In genomic region chr20:58737198-58737597, GRCh38 we compare ENCODE assay signal across 31 cellular contexts. TPM values are rescaled to one million over a fixed set of nuclear protein-coding genes. Genes with fewer than 3 reads are reported as not detected.
DNase-seq lines count a peak whose midpoint lies in the region; ATAC-seq, FAIRE-seq and TF ChIP-seq lines count a peak whose summit lies in the region.
"Had no signal": no experiment of that assay in that cellular context is flagged by ENCODE, and none has a peak within 500 bp of the region (broad histone marks: within the 10 kb centered on the region; RNA-seq: fewer than 3 reads in every experiment).

No MANE protein-coding gene starts in this region.

- H3K4me2 ChIP-seq in HepG2 (ENCODE audit: low read depth, low read length) (no peak overlapping the region), A549 (no peak overlapping the region), K562 (ENCODE audit: insufficient read depth, low read length) (no peak overlapping the region)
- H3K4me2 ChIP-seq: BLaER1; BLaER1 treated with 17β-estradiol and CSF1 and Interleukin-3, amounts not matched to agents 10 nM and 100 nM had no signal

- TF ChIP-seq CTCF in HepG2 (CRISPR knock-in tag; IDR thresholded peaks at IDR 0.05) (no peak), right lobe of liver (IDR thresholded peaks at IDR 0.05) (no peak), A549 (IDR thresholded peaks at IDR 0.05) (no peak), K562 (IDR thresholded peaks at IDR 0.05 in 2 of 3, conservative IDR thresholded peaks at IDR 0.05 in 1 of 3; ENCODE audit: insufficient read depth in 2 of 3, low read depth in 1 of 3, low read length in 3 of 3) (no peak)

- no peak for DNase-seq in HepG2 (ENCODE audit: low spot score)
- no peak for DNase-seq in right lobe of liver
- no peak for DNase-seq in A549 (ENCODE audit: low read depth in 1 of 2, low spot score in 1 of 2)
- DNase-seq in K562 (ENCODE audit: extremely low read depth in 1 of 4, low spot score in 3 of 4) = no peak
- DNase-seq: 8988T; ACHN; AML-193; BE2C; C1 segment of cervical spinal cord; Caco-2; Calu3; CD4-positive, alpha-beta memory T cell; CD4-positive, alpha-beta T cell; CD4-positive, CD25-positive, alpha-beta regulatory T cell; CD8-positive, alpha-beta memory T cell; CD8-positive, alpha-beta T cell; COR-L47; DMS 273 treated with DMSO at 0.1 percent for 48 hours; DMS153; DMS53; DMS79; DMS79 treated with DMSO at 0.1 percent for 48 hours; DND-41; EL had no signal

- H3K4me3 ChIP-seq in HepG2 (replicated peaks in 1 of 3; ENCODE audit: insufficient read depth in 1 of 3, low read depth in 2 of 3, low read length in 3 of 3) (no peak overlapping the region), right lobe of liver (no peak overlapping the region), A549 (no peak overlapping the region), K562 (no peak overlapping the region)
- H3K4me3 ChIP-seq: BLaER1; BLaER1 treated with 17β-estradiol and CSF1 and Interleukin-3, amounts not matched to agents 10 nM and 100 nM had no signal

- ATAC-seq in HepG2 = no peak
- no peak for ATAC-seq in right lobe of liver
- ATAC-seq in A549 = no peak
- no peak for ATAC-seq in K562
- no peak for ATAC-seq in GM18867 (IDR thresholded peaks at IDR 0.05; ENCODE audit: unreplicated experiment)
- no peak for ATAC-seq in GM19455 (IDR thresholded peaks at IDR 0.05; ENCODE audit: unreplicated experiment)
- ATAC-seq: CD8-positive, alpha-beta T cell had no signal

- 6% methylated on average over 1 of the region's 1 CpG for WGBS in HepG2 (ENCODE audit: low lambda C conversion rate)
- 33% methylated on average over 1 of the region's 1 CpG for WGBS in right lobe of liver (ENCODE audit: insufficient coverage, low coverage, low lambda C conversion rate, missing lambda C conversion rate)
- WGBS in A549 (ENCODE audit: missing lambda C conversion rate) = 0% methylated on average over 1 of the region's 1 CpG
- 0% methylated on average over 1 of the region's 1 CpG for WGBS in K562 (ENCODE audit: insufficient coverage, low coverage, missing lambda C conversion rate)

- H4K20me1 ChIP-seq in HepG2 (ENCODE audit: insufficient read depth, low read length) (no peaks in the 10 kb centered on the region), K562 (replicated peaks; ENCODE audit: control insufficient read depth, insufficient read depth, low read length) (no peaks in the 10 kb centered on the region)
- H4K20me1 ChIP-seq: BLaER1; BLaER1 treated with 17β-estradiol and CSF1 and Interleukin-3, amounts not matched to agents 10 nM and 100 nM had no signal

- no peak overlapping the region for H3K27ac ChIP-seq in HepG2 (ENCODE audit: extremely low read length, insufficient read depth, low read length)
- no peak overlapping the region for H3K27ac ChIP-seq in right lobe of liver
- no peak overlapping the region for H3K27ac ChIP-seq in A549
- no peak overlapping the region for H3K27ac ChIP-seq in K562 (ENCODE audit: extremely low read depth, low read depth, low read length)
- H3K27ac ChIP-seq: 22Rv1; BLaER1; BLaER1 treated with 17β-estradiol and CSF1 and Interleukin-3, amounts not matched to agents 10 nM and 100 nM; C4-2B had no signal

- TF ChIP-seq EP300 in HepG2 (IDR thresholded peaks at IDR 0.05; ENCODE audit: low read depth in 2 of 2, low read length in 2 of 2) (no peak), HepG2 (CRISPR knock-in tag; IDR thresholded peaks at IDR 0.05; ENCODE audit: borderline replicate concordance) (no peak), A549 (IDR thresholded peaks at IDR 0.05) (no peak), K562 (IDR thresholded peaks at IDR 0.05; ENCODE audit: low read length) (no peak)

- in situ Hi-C loops in HepG2 (cut with HindIII; ENCODE audit: extremely low pct_ligation_motif_present, low pct_unique_long_range_greater_than_20kb) = no loop called here
- in situ Hi-C loops in K562 (cut with MboI) = no loop called here

- CTCF ChIA-PET in HepG2 (lab: Yijun Ruan, JAX; ENCODE audit: low intra/inter-chr PET ratio, low total read pairs) (no interaction called here), A549 (lab: Yijun Ruan, JAX) (no interaction called here), K562 (lab: Yijun Ruan, JAX; ENCODE audit: low intra/inter-chr PET ratio) (no interaction called here)

- H3K9me3 ChIP-seq in HepG2 (ENCODE audit: low read length) (no peaks in the 10 kb centered on the region), right lobe of liver (no peaks in the 10 kb centered on the region), A549 (peaks cover 7% of the 10 kb centered on the region; the same call in 1 of the 3 replicates), K562 (replicated peaks; ENCODE audit: control insufficient read depth, insufficient read depth, low read depth, low read length) (no peaks in the 10 kb centered on the region)
- H3K9me3 ChIP-seq: BE2C; BLaER1; BLaER1 treated with 17β-estradiol and CSF1 and Interleukin-3, amounts not matched to agents 10 nM and 100 nM had no signal

- H3K36me3 ChIP-seq in HepG2 (replicated peaks in 1 of 2; ENCODE audit: control insufficient read depth in 1 of 2, insufficient read depth in 2 of 2, low read length in 2 of 2) (no peaks in the 10 kb centered on the region), right lobe of liver (no peaks in the 10 kb centered on the region), K562 (ENCODE audit: control insufficient read depth, insufficient read depth, low read length) (no peaks in the 10 kb centered on the region)
- H3K36me3 ChIP-seq: BE2C; BLaER1; BLaER1 treated with 17β-estradiol and CSF1 and Interleukin-3, amounts not matched to agents 10 nM and 100 nM had no signal

- TF ChIP-seq POLR2A in HepG2 (IDR thresholded peaks at IDR 0.05; ENCODE audit: insufficient read depth in 1 of 2, low read depth in 2 of 2, low read length in 2 of 2) = no peak
- no peak for TF ChIP-seq POLR2A in right lobe of liver (IDR thresholded peaks at IDR 0.05)
- TF ChIP-seq POLR2A in A549 (IDR thresholded peaks at IDR 0.05; ENCODE audit: low read length) = no peak
- TF ChIP-seq POLR2A in K562 (conservative IDR thresholded peaks at IDR 0.05) = no peak

- no peak for TF ChIP-seq RAD21 in HepG2 (CRISPR knock-in tag; IDR thresholded peaks at IDR 0.05)
- no peak for TF ChIP-seq RAD21 in A549 (conservative IDR thresholded peaks at IDR 0.05 in 1 of 2, IDR thresholded peaks at IDR 0.05 in 1 of 2)
- TF ChIP-seq RAD21 in K562 (CRISPR knock-in tag; conservative IDR thresholded peaks at IDR 0.05 in 1 of 2, IDR thresholded peaks at IDR 0.05 in 1 of 2) = no peak

- BruUV-seq in HepG2 (replicated peaks; lab: Mats Ljungman, UMichigan) = no TSS peak
- BruUV-seq in K562 (replicated peaks; lab: Mats Ljungman, UMichigan) = no TSS peak

- intact Hi-C loops in HepG2 (cut with micrococcal nuclease; ENCODE audit: unreplicated experiment) = no loop called here
- intact Hi-C loops in right lobe of liver (cut with DNase I) = no loop called here
- intact Hi-C loops in K562 (cut with micrococcal nuclease) = no loop called here

- POLR2A ChIA-PET in HepG2 (lab: Yijun Ruan, JAX) = no interaction called here
- POLR2A ChIA-PET in A549 (lab: Yijun Ruan, JAX) = no interaction called here
- POLR2A ChIA-PET in K562 (lab: Yijun Ruan, JAX) = no interaction called here

- no peaks in the 10 kb centered on the region for H3K9me1 ChIP-seq in K562 (ENCODE audit: control insufficient read depth, insufficient read depth, low read length)

- H3K27me3 ChIP-seq in HepG2 (ENCODE audit: control insufficient read depth in 1 of 2, insufficient read depth in 2 of 2, low read length in 2 of 2) (peaks cover 3 to 10% of the 10 kb centered on the region in 2 experiments; a peak in 3 of 5 replicates), right lobe of liver (no peaks in the 10 kb centered on the region), K562 (ENCODE audit: control insufficient read depth in 2 of 2, insufficient read depth in 2 of 2, low read length in 2 of 2) (peaks cover 0 to 15% of the 10 kb centered on the region in 2 experiments; a peak in 1 of 5 replicates)
- H3K27me3 ChIP-seq: BLaER1; BLaER1 treated with 17β-estradiol and CSF1 and Interleukin-3, amounts not matched to agents 10 nM and 100 nM had no signal

- no peak for FAIRE-seq in HepG2 (lab: Jason Lieb, UNC)
- no peak for FAIRE-seq in A549 (lab: Jason Lieb, UNC)
- FAIRE-seq in K562 (lab: Jason Lieb, UNC) = no peak
- FAIRE-seq: D721Med had no signal

- H3K79me2 ChIP-seq in HepG2 (ENCODE audit: insufficient read depth, low read length) (no peaks in the 10 kb centered on the region), K562 (ENCODE audit: control insufficient read depth, insufficient read depth, low read length) (no peaks in the 10 kb centered on the region)

- H3K4me1 ChIP-seq in HepG2 (ENCODE audit: insufficient read depth, low read length) (no peaks in the 10 kb centered on the region), right lobe of liver (no peaks in the 10 kb centered on the region), A549 (no peaks in the 10 kb centered on the region), K562 (replicated peaks in 1 of 2; ENCODE audit: control insufficient read depth in 2 of 2, insufficient read depth in 2 of 2, low read length in 2 of 2) (no peaks in the 10 kb centered on the region)
- H3K4me1 ChIP-seq: BE2C; BLaER1; BLaER1 treated with 17β-estradiol and CSF1 and Interleukin-3, amounts not matched to agents 10 nM and 100 nM; Caco-2 had no signal

- H3K9ac ChIP-seq in HepG2 (ENCODE audit: insufficient read depth, low read depth, low read length) (no peak overlapping the region), K562 (ENCODE audit: insufficient read depth in 1 of 2, low read depth in 2 of 2, low read length in 2 of 2) (no peak overlapping the region)
- H3K9ac ChIP-seq: BLaER1; BLaER1 treated with 17β-estradiol and CSF1 and Interleukin-3, amounts not matched to agents 10 nM and 100 nM had no signal

- no peak overlapping the region for H2AFZ ChIP-seq in HepG2 (ENCODE audit: low read length)
- H2AFZ ChIP-seq in K562 (ENCODE audit: low read depth, low read length) = no peak overlapping the region

RNA-seq across cellular contexts. Expression of gene NPEPL1, which starts 44.6 kb away (rescaled TPM):
- total RNA-seq in HepG2 (2016; rRNA removed; fragmentation: Illumina TruSeq; extraction: Trizol) (0.60 and 4.1 TPM in 2 replicates), right lobe of liver (10 to 100 TPM in 5 of 6 experiments, 1 to 10 TPM in 1; 7.7 to 13.9 (median 10.1) TPM), K562 (2014; rRNA removed) (1.1 and 1.4 TPM in 2 replicates), K562 (2014; rRNA removed; fragmentation: Illumina TruSeq; extraction: Trizol) (0.22 and 0.29 TPM in 2 replicates), K562 (2015; rRNA removed; fragmentation: Illumina TruSeq; extraction: Trizol) (1.7 and 1.9 TPM in 2 replicates), K562 (2021) (2.3 and 3.9 TPM in 2 replicates)
- 3.0 and 3.1 TPM in 2 replicates for total RNA-seq in HepG2 (2016; cell fraction: cytosol; rRNA removed; fragmentation: Illumina TruSeq; extraction: Trizol; ENCODE audit: low read depth)
- total RNA-seq in HepG2 (2016; cell fraction: insoluble cytoplasmic fraction; rRNA removed; fragmentation: Illumina TruSeq; extraction: Trizol) = 0.30 and 4.3 TPM in 2 replicates
- 0.96 and 1.0 TPM in 2 replicates for total RNA-seq in HepG2 (2016; cell fraction: membrane; rRNA removed; fragmentation: Illumina TruSeq; extraction: Trizol)
- 8.0 and 8.6 TPM in 2 replicates for total RNA-seq in HepG2 (2016; cell fraction: nucleus; rRNA removed; fragmentation: Illumina TruSeq; extraction: Trizol)
- polyA plus RNA-seq in HepG2 (2011; rRNA removed) (7.5 and 9.9 TPM in 2 replicates), A549 (2011; rRNA removed) (8.6 and 10.6 TPM in 2 replicates), A549 (2017; fragmentation: RNase III; extraction: RNeasy Plus Mini Kit Qiagen cat#74134 plus additional on column Dnase treatment) (31.5 to 40.3 TPM (median 34.6 TPM) in 3 replicates), K562 (2011; rRNA removed) (0.36 and 1.6 TPM in 2 replicates), K562 (2014; fragmentation: Illumina TruSeq; extraction: Trizol) (0.94 and 1.8 TPM in 2 replicates), K562 (2014; fragmentation: Nextera tagmentation; extraction: Ambion mirVana) (under 1 TPM; 0.04 to 0.07 TPM), K562 (2014; rRNA removed) (5.0 and 5.6 TPM in 2 replicates)
- polyA plus RNA-seq in HepG2 (2011; cell fraction: cytosol; rRNA removed) = 1.3 and 1.9 TPM in 2 replicates
- 184 and 219 TPM in 2 replicates for polyA plus RNA-seq in HepG2 (2011; cell fraction: nucleus; rRNA removed)
- polyA plus RNA-seq in HepG2 (2012) = 16.9 and 23.0 TPM in 2 replicates
- 0.41 and 0.51 TPM in 2 replicates for polyA plus RNA-seq in HepG2 (2016; cell fraction: cytosol; fragmentation: Illumina TruSeq; extraction: Trizol; ENCODE audit: low read depth)
- polyA plus RNA-seq in HepG2 (2016; cell fraction: insoluble cytoplasmic fraction; fragmentation: Illumina TruSeq; extraction: Trizol; ENCODE audit: low read depth) = 0.69 and 1.4 TPM in 2 replicates
- 0.55 and 0.71 TPM in 2 replicates for polyA plus RNA-seq in HepG2 (2016; cell fraction: membrane; fragmentation: Illumina TruSeq; extraction: Trizol; ENCODE audit: low read depth)
- 49.5 and 52.8 TPM in 2 replicates for polyA plus RNA-seq in HepG2 (2016; cell fraction: nucleus; fragmentation: Illumina TruSeq; extraction: Trizol; ENCODE audit: insufficient read depth, low read depth)
- 8.5 and 18.0 TPM in 2 replicates for polyA minus RNA-seq in HepG2 (2011; rRNA and poly(A)+ RNA removed; ENCODE audit: low replicate concordance)
- 0.49 and 0.88 TPM in 2 replicates for polyA minus RNA-seq in HepG2 (2011; cell fraction: cytosol; rRNA and poly(A)+ RNA removed)
- 24.2 and 30.1 TPM in 2 replicates for polyA minus RNA-seq in HepG2 (2011; cell fraction: nucleus; rRNA and poly(A)+ RNA removed)
- 10.2 and 13.4 TPM in 2 replicates for polyA plus RNA-seq in A549 (2012; cell fraction: cytosol; rRNA removed)
- 65.1 and 84.8 TPM in 2 replicates for polyA plus RNA-seq in A549 (2012; cell fraction: nucleus; rRNA removed)
- 11.4 and 13.9 TPM in 2 replicates for polyA minus RNA-seq in A549 (2011; rRNA and poly(A)+ RNA removed)
- total RNA-seq in K562 (2011; cell fraction: chromatin; rRNA removed; ENCODE audit: low replicate concordance) = 5.5 and 12.5 TPM in 2 replicates
- total RNA-seq in K562 (2011; cell fraction: nucleolus; rRNA removed) = 9.0 and 10.3 TPM in 2 replicates
- 6.3 and 7.2 TPM in 2 replicates for total RNA-seq in K562 (2011; cell fraction: nucleoplasm; rRNA removed)
- polyA plus RNA-seq in K562 (2011; cell fraction: cytosol; rRNA removed) = 0.16 and 0.62 TPM in 2 replicates
- polyA plus RNA-seq in K562 (2011; cell fraction: nucleus; rRNA removed) = 23.5 and 26.4 TPM in 2 replicates
- polyA plus RNA-seq in K562 (2012) = 3.4 and 7.1 TPM in 2 replicates
- polyA minus RNA-seq in K562 (2011; rRNA and poly(A)+ RNA removed) = 0.21 and 0.27 TPM in 2 replicates
- 0.95 and 1.0 TPM in 2 replicates for polyA minus RNA-seq in K562 (2011; cell fraction: cytosol; rRNA and poly(A)+ RNA removed)
- 3.3 and 4.0 TPM in 2 replicates for polyA minus RNA-seq in K562 (2011; cell fraction: nucleus; rRNA and poly(A)+ RNA removed)

Comparison
In these comparisons a context has a peak if more than half of its experiments do, and no peak if none do; other contexts are left out.
1. Of the 241 proteins assayed by ChIP-seq in both HepG2 and K562: peak only in HepG2: MAFF and MAFK; only in K562: none; in both: none; in neither: 239.